ENCODE assay signal across 12 cellular contexts in genomic region chr4:76061977-76062376, GRCh38. TPM values are rescaled to one million over a fixed set of nuclear protein-coding genes. Genes with fewer than 3 reads are reported as not detected.
A peak's percentile ranks its signal among the peaks of the same experiment; 100 is the strongest.
DNase-seq lines count a peak whose midpoint lies in the region; ATAC-seq and TF ChIP-seq lines count a peak whose summit lies in the region.
"Had no signal": no experiment of that assay in that cellular context is flagged by ENCODE, and none has a peak within 500 bp of the region (broad histone marks: within the 10 kb centered on the region; RNA-seq: fewer than 3 reads in every experiment).

No MANE protein-coding gene starts in this region.

- H3K9me3 ChIP-seq in upper lobe of right lung (no peaks in the 10 kb centered on the region), uterus (no peaks in the 10 kb centered on the region)
- H3K9me3 ChIP-seq: sigmoid colon had no signal

- no peaks in the 10 kb centered on the region for H3K4me1 ChIP-seq in upper lobe of right lung
- H3K4me1 ChIP-seq in uterus = no peaks in the 10 kb centered on the region
- H3K4me1 ChIP-seq: sigmoid colon had no signal

- CTCF ChIA-PET in GM10248 (lab: Yijun Ruan, JAX) = interaction anchor here (1.1 to 5.1 kb wide), 9 partner anchors 10 to 166 kb away, joined by 3 to 43 read pairs (median 4); partner anchors contain the start of genes ART3, NAAA and SDAD1

- TF ChIP-seq CTCF in GM10248 (IDR thresholded peaks at IDR 0.05; ENCODE audit: control extremely low read depth, extremely low read depth, low read depth, missing control alignments) (no peak), upper lobe of right lung (IDR thresholded peaks at IDR 0.05) (no peak), coronary artery (IDR thresholded peaks at IDR 0.05) (no peak), uterus (IDR thresholded peaks at IDR 0.05) (no peak)

- H3K4me3 ChIP-seq in upper lobe of right lung (no peak overlapping the region), coronary artery (no peak overlapping the region), uterus (no peak overlapping the region)
- H3K4me3 ChIP-seq: sigmoid colon had no signal

- intact Hi-C loops in upper lobe of right lung (cut with DNase I) (no loop called here), uterus (cut with DNase I; ENCODE audit: low total_unique reads) (loop anchor here (10.0 kb wide), 1 partner anchor 67 kb away; the partner anchor contains the start of gene SDAD1)

- no peaks in the 10 kb centered on the region for H3K36me3 ChIP-seq in upper lobe of right lung
- no peaks in the 10 kb centered on the region for H3K36me3 ChIP-seq in uterus
- H3K36me3 ChIP-seq: sigmoid colon had no signal

- DNase-seq in GM10248 (ENCODE audit: extremely low spot score) = peak; percentile 53
- peak; percentile 71 for DNase-seq in OCI-M1 (lab: John Stamatoyannopoulos, UW)
- no peak for DNase-seq in upper lobe of right lung
- DNase-seq in coronary artery (ENCODE audit: low spot score) = no peak
- DNase-seq in 8988T = no peak
- no peak for DNase-seq in uterus
- DNase-seq: NCI-H1436 treated with DMSO at 0.1 percent for 48 hours, sigmoid colon had no signal

- POLR2A ChIA-PET in GM10248 (lab: Yijun Ruan, JAX) = no interaction called here

- ATAC-seq in GM19395 (IDR thresholded peaks at IDR 0.05; ENCODE audit: unreplicated experiment) (peak; percentile 66), HG02938 (IDR thresholded peaks at IDR 0.05; ENCODE audit: unreplicated experiment) (peak; percentile 76), upper lobe of right lung (no peak)

- no peak for TF ChIP-seq POLR2A in uterus (IDR thresholded peaks at IDR 0.05)

- H3K27me3 ChIP-seq in upper lobe of right lung (no peaks in the 10 kb centered on the region), uterus (no peaks in the 10 kb centered on the region)
- H3K27me3 ChIP-seq: sigmoid colon had no signal

- H3K27ac ChIP-seq in upper lobe of right lung (no peak overlapping the region), coronary artery (no peak overlapping the region), uterus (no peak overlapping the region)
- H3K27ac ChIP-seq: sigmoid colon had no signal

RNA-seq across cellular contexts. Expression of gene ART3, which starts 12.5 kb away (rescaled TPM):
- total RNA-seq in upper lobe of right lung (not detected), uterus (1 to 10 TPM in 1 of 4 donors, under 1 TPM in 1, not detected in 2; 0.55 to 1.4 TPM)
- total RNA-seq: HT1080 had no signal

RNA-seq across cellular contexts. Expression of gene CXCL11, which starts 26.1 kb away (rescaled TPM):
- not detected for total RNA-seq in upper lobe of right lung
- under 1 TPM in 1 of 4 donors, not detected in 3; 0.14 TPM for total RNA-seq in uterus
- total RNA-seq: H1, HT1080, sigmoid colon had no signal

RNA-seq across cellular contexts. Expression of gene CXCL10, which starts 38.7 kb away (rescaled TPM):
- 3.3 TPM for total RNA-seq in upper lobe of right lung
- 1 to 10 TPM in 1 of 4 donors, under 1 TPM in 1, not detected in 2; 0.52 to 1.9 TPM for total RNA-seq in uterus
- total RNA-seq: H1, HT1080, sigmoid colon had no signal

RNA-seq across cellular contexts. Expression of gene CXCL9, which starts 54.7 kb away (rescaled TPM):
- total RNA-seq in upper lobe of right lung (1.4 TPM), uterus (under 1 TPM in 2 of 4 donors, not detected in 2; 0.14 to 0.21 TPM)
- total RNA-seq: H1, HT1080, sigmoid colon had no signal

Comparison
In these comparisons a context has a peak if more than half of its experiments do, and no peak if none do; other contexts are left out.
1. DNase-seq: peak in GM10248 (single experiment) and OCI-M1 (single experiment); none in upper lobe of right lung (single experiment), coronary artery (single experiment), 8988T (single experiment) and uterus (0 of 2).